Comparison of ENCODE assay signal across 16 cellular contexts in the genomic region with DNA sequence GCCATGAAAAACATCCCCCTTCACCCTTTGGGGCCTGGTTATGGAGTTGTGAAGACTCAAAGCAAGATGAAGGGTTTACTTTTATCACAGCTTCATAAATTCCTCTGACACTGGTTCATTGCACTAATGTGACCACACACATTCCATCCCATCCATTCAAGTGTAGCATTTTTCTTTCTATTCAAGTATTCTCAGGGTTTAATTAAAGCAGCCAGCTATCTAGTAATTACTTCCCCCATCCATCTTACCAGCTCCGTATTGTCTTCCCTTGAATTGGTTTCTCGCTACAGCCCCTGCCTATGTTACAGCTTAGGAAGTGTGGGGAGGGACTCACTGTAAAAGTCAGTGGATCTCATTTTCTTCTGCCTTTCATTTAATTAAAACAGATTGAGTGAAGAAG.
A peak's percentile ranks its signal among the peaks of the same experiment; 100 is the strongest.
DNase-seq lines count a peak whose midpoint lies in the region; ATAC-seq, FAIRE-seq and TF ChIP-seq lines count a peak whose summit lies in the region.
"Had no signal": no experiment of that assay in that cellular context is flagged by ENCODE, and none has a peak within 500 bp of the region (broad histone marks: within the 10 kb centered on the region; RNA-seq: fewer than 3 reads in every experiment).

No MANE protein-coding gene starts in this region.

- peak overlapping the region; percentile 12 for H3K4me2 ChIP-seq in osteoblast (ENCODE audit: insufficient read depth, low read length)

- no peak for ATAC-seq in activated CD8-positive, alpha-beta memory T cell treated with anti-CD3 and anti-CD28 coated beads, Interleukin-2, amount 10 ng/mL, durations not matched to agents 7 days and 5 days
- no peak for ATAC-seq in GM21515 (IDR thresholded peaks at IDR 0.05; ENCODE audit: unreplicated experiment)
- ATAC-seq: activated naive CD8-positive, alpha-beta T cell treated with anti-CD3 and anti-CD28 coated beads, Interleukin-2, amount 50 U/mL, for 24 hours had no signal

- no peak overlapping the region for H3K9ac ChIP-seq in endodermal cell (ENCODE audit: extremely low read depth, low read length, poor library complexity, severe bottlenecking)

- no peaks in the 10 kb centered on the region for H3K27me3 Mint-ChIP-seq in endodermal cell (ENCODE audit: insufficient read depth)
- H3K27me3 Mint-ChIP-seq in activated CD8-positive, alpha-beta memory T cell treated with anti-CD3 and anti-CD28 coated beads, Interleukin-2, amount 10 ng/mL, durations not matched to agents 7 days and 5 days: peaks cover 12% of the 10 kb centered on the region

- FAIRE-seq in D721Med (lab: Jason Lieb, UNC): no peak
- FAIRE-seq: TTC549 had no signal

- no peak overlapping the region for H2AFZ ChIP-seq in osteoblast (ENCODE audit: low read length)

- H3K27me3 ChIP-seq in endodermal cell (ENCODE audit: control insufficient read depth, insufficient read depth, low read length, poor library complexity, severe bottlenecking) (no peaks in the 10 kb centered on the region), osteoblast (ENCODE audit: insufficient read depth, low read length) (no peaks in the 10 kb centered on the region)
- H3K27me3 ChIP-seq: stomach had no signal

- no peaks in the 10 kb centered on the region for H4K20me1 ChIP-seq in osteoblast (ENCODE audit: insufficient read depth, low read length)

- H3K4me1 Mint-ChIP-seq in endodermal cell: no peaks in the 10 kb centered on the region
- H3K4me1 Mint-ChIP-seq in activated CD8-positive, alpha-beta memory T cell treated with anti-CD3 and anti-CD28 coated beads, Interleukin-2, amount 10 ng/mL, durations not matched to agents 7 days and 5 days: peaks cover 10% of the 10 kb centered on the region
- H3K4me1 Mint-ChIP-seq: activated naive CD8-positive, alpha-beta T cell treated with anti-CD3 and anti-CD28 coated beads, Interleukin-2, amount 50 U/mL, for 24 hours; memory B cell had no signal

- H3K4me3 ChIP-seq in endodermal cell (ENCODE audit: low read length) (no peak overlapping the region), osteoblast (ENCODE audit: insufficient read depth, low read length) (no peak overlapping the region)
- H3K4me3 ChIP-seq: stomach had no signal

- H3K36me3 ChIP-seq in endodermal cell (ENCODE audit: control insufficient read depth, insufficient read depth, low read length) (no peaks in the 10 kb centered on the region), osteoblast (ENCODE audit: insufficient read depth, low read length) (no peaks in the 10 kb centered on the region)
- H3K36me3 ChIP-seq: stomach had no signal

- H3K4me1 ChIP-seq in endodermal cell (ENCODE audit: control insufficient read depth, insufficient read depth, low read length): no peaks in the 10 kb centered on the region
- peaks cover 27% of the 10 kb centered on the region for H3K4me1 ChIP-seq in osteoblast (ENCODE audit: insufficient read depth, low read length)
- H3K4me1 ChIP-seq: stomach had no signal

- no peaks in the 10 kb centered on the region for H3K9me3 ChIP-seq in endodermal cell (ENCODE audit: control insufficient read depth, low read length)
- H3K9me3 ChIP-seq in osteoblast (ENCODE audit: low read depth, low read length): no peaks in the 10 kb centered on the region
- H3K9me3 ChIP-seq: stomach had no signal

- no peaks in the 10 kb centered on the region for H3K79me2 ChIP-seq in osteoblast (ENCODE audit: insufficient read depth, low read length)

- no peaks in the 10 kb centered on the region for H3K36me3 Mint-ChIP-seq in endodermal cell (ENCODE audit: low read depth)
- H3K36me3 Mint-ChIP-seq in activated CD8-positive, alpha-beta memory T cell treated with anti-CD3 and anti-CD28 coated beads, Interleukin-2, amount 10 ng/mL, durations not matched to agents 7 days and 5 days: no peaks in the 10 kb centered on the region
- H3K36me3 Mint-ChIP-seq: memory B cell had no signal

- WGBS in endodermal cell (ENCODE audit: insufficient coverage in 1 of 2, insufficient read length in 1 of 2), 2 experiments: 85% methylated on average over 2 of the region's 2 CpGs; no CpG with 5 or more reads in 1 of the 2 experiments

- no peak overlapping the region for H3K27ac Mint-ChIP-seq in endodermal cell
- H3K27ac Mint-ChIP-seq in activated CD8-positive, alpha-beta memory T cell treated with anti-CD3 and anti-CD28 coated beads, Interleukin-2, amount 10 ng/mL, durations not matched to agents 7 days and 5 days: no peak overlapping the region
- H3K27ac Mint-ChIP-seq: activated naive CD8-positive, alpha-beta T cell treated with anti-CD3 and anti-CD28 coated beads, Interleukin-2, amount 50 U/mL, for 24 hours; memory B cell had no signal

- H3K27ac ChIP-seq in endodermal cell (ENCODE audit: low read depth, low read length) (peak overlapping the region; percentile 62), osteoblast (ENCODE audit: low read depth, low read length) (peak overlapping the region; percentile 45)
- H3K27ac ChIP-seq: stomach had no signal

- no peak overlapping the region for H3K4me3 Mint-ChIP-seq in endodermal cell
- H3K4me3 Mint-ChIP-seq in activated CD8-positive, alpha-beta memory T cell treated with anti-CD3 and anti-CD28 coated beads, Interleukin-2, amount 10 ng/mL, durations not matched to agents 7 days and 5 days: no peak overlapping the region
- H3K4me3 Mint-ChIP-seq: activated naive CD8-positive, alpha-beta T cell treated with anti-CD3 and anti-CD28 coated beads, Interleukin-2, amount 50 U/mL, for 24 hours; memory B cell had no signal

- CTCF ChIA-PET in activated CD8-positive, alpha-beta memory T cell treated with anti-CD3 and anti-CD28 coated beads, Interleukin-2, amount 10 ng/mL, durations not matched to agents 7 days and 5 days (lab: Charles Lee): no interaction called here

- DNase-seq in AG20443 (ENCODE audit: low spot score): peak; percentile 31
- DNase-seq in M059J (ENCODE audit: low read depth): peak; percentile 89
- DNase-seq in endodermal cell: no peak
- no peak for DNase-seq in osteoblast (ENCODE audit: insufficient read length, low spot score, missing footprints)
- no peak for DNase-seq in D721Med (ENCODE audit: insufficient read length, low spot score)
- DNase-seq in putamen (ENCODE audit: low spot score): no peak
- DNase-seq in activated CD8-positive, alpha-beta memory T cell treated with anti-CD3 and anti-CD28 coated beads, Interleukin-2, amount 10 ng/mL, durations not matched to agents 7 days and 5 days: no peak
- DNase-seq: activated CD4-positive, alpha-beta T cell treated with anti-CD3 and anti-CD28 coated beads, Interleukin-2, amount 50 U/mL, for 4 hours; activated naive CD8-positive, alpha-beta T cell treated with anti-CD3 and anti-CD28 coated beads, Interleukin-2, amount 50 U/mL, for 24 hours; DMS 273 treated with DMSO at 0.1 percent for 48 hours; NCI-H1436 treated with DMSO at 0.1 percent for 48 hours; nucleus accumbens; stomach had no signal

- TF ChIP-seq CTCF in endodermal cell (conservative IDR thresholded peaks at IDR 0.05) (no peak), osteoblast (IDR thresholded peaks at IDR 0.05; ENCODE audit: extremely low read depth, low read depth, low read length) (no peak), D721Med (IDR thresholded peaks at IDR 0.05; ENCODE audit: insufficient read depth, missing control alignments) (no peak)

- H3K9me3 Mint-ChIP-seq in endodermal cell: no peaks in the 10 kb centered on the region
- H3K9me3 Mint-ChIP-seq in activated CD8-positive, alpha-beta memory T cell treated with anti-CD3 and anti-CD28 coated beads, Interleukin-2, amount 10 ng/mL, durations not matched to agents 7 days and 5 days (ENCODE audit: low read depth): no peaks in the 10 kb centered on the region
- H3K9me3 Mint-ChIP-seq: activated naive CD8-positive, alpha-beta T cell treated with anti-CD3 and anti-CD28 coated beads, Interleukin-2, amount 50 U/mL, for 24 hours; memory B cell had no signal

Comparison
In these comparisons a context has a peak if more than half of its experiments do, and no peak if none do; other contexts are left out.
1. DNase-seq: peak in AG20443 (single experiment) and M059J (single experiment); none in endodermal cell (single experiment), osteoblast (single experiment), D721Med (single experiment), putamen (single experiment) and activated CD8-positive, alpha-beta memory T cell treated with anti-CD3 and anti-CD28 coated beads, Interleukin-2, amount 10 ng/mL, durations not matched to agents 7 days and 5 days (single experiment).